ENCODE assay signal across 8 cellular contexts in the genomic region with DNA sequence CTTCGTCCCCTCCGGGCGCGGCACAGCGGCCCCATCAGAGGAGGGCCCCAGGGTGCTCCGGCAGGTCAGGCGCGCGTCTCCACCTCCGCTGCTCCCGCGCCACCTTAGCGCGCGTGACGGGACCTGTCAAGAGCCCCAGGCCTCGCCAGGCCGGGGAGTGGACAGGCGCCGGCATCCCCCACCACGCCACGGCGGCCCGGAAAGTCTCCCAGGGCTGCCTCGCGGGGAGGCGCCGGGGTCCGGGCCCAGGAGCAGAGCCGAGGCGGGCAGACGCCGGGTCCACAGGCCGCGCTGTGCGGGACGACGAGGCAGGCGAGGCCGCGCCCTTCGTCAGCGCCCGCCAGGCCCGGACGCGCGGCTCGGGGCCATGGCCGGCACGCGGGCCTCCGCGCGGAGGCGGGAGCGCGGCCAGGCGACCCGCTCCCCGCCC. TPM values are rescaled to one million over a fixed set of nuclear protein-coding genes. Genes with fewer than 3 reads are reported as not detected.
DNase-seq lines count a peak whose midpoint lies in the region; ATAC-seq, FAIRE-seq and TF ChIP-seq lines count a peak whose summit lies in the region.

No MANE protein-coding gene starts in this region.

- H2BK5ac ChIP-seq in H1 (ENCODE audit: low read depth, low read length) = no peak overlapping the region

- H3K79me2 ChIP-seq in H1 (ENCODE audit: control insufficient read depth in 1 of 2, insufficient read depth in 2 of 2, low read length in 2 of 2) = peaks cover 14 to 48% of the 10 kb centered on the region in 2 experiments

- H2BK12ac ChIP-seq in H1 (ENCODE audit: low read depth, low read length) = no peak overlapping the region

- TF ChIP-seq CTCF in H1 (IDR thresholded peaks at IDR 0.05; ENCODE audit: control extremely low read depth in 1 of 3, insufficient read depth in 1 of 3, low read depth in 1 of 3, low read length in 3 of 3) (no peak), mucosa of descending colon (IDR thresholded peaks at IDR 0.05) (no peak)

- no peak for TF ChIP-seq POLR2A in H1 (IDR thresholded peaks at IDR 0.05; ENCODE audit: control extremely low read depth in 1 of 2, low read depth in 2 of 2, low read length in 2 of 2)

- H3K9me3 Mint-ChIP-seq in CD8-positive, alpha-beta memory T cell = no peaks in the 10 kb centered on the region

- H4K20me1 ChIP-seq in H1 (replicated peaks in 1 of 2; ENCODE audit: control insufficient read depth in 1 of 2, insufficient read depth in 2 of 2, low read length in 2 of 2) = peaks cover 0 to 5% of the 10 kb centered on the region in 2 experiments

- peaks cover 44 to 54% (median 51%) of the 10 kb centered on the region in 3 donors for H3K4me1 Mint-ChIP-seq in CD8-positive, alpha-beta memory T cell

- H2AK5ac ChIP-seq in H1 (ENCODE audit: low read depth, low read length) = no peak overlapping the region

- no peak overlapping the region for H3K56ac ChIP-seq in H1 (replicated peaks; ENCODE audit: insufficient read length, low read depth, low read length)

- H3K27ac ChIP-seq in CD8-positive, alpha-beta memory T cell (ENCODE audit: low read depth, low read length) = peak overlapping the region; percentile 92
- peak overlapping the region; percentile 64; the same call in 1 of the 2 replicates for H3K27ac ChIP-seq in H1 (ENCODE audit: low read depth, low read length)

- DNase-seq in CD8-positive, alpha-beta memory T cell = peak in 2 of 5 donors; percentile 18 to 54
- DNase-seq in HT1080 (ENCODE audit: low read depth) = peak; percentile 10
- peak; percentile 32 for DNase-seq in activated CD4-positive, alpha-beta T cell treated with anti-CD3 and anti-CD28 coated beads, Interleukin-2, amount 50 U/mL, for 1 hour
- peak in 1 of 2 experiments; percentile 58 for DNase-seq in H1 (ENCODE audit: low read depth in 1 of 2, low spot score in 2 of 2)
- DNase-seq in mucosa of descending colon = peak; percentile 44 to 78 (median 76)
- DNase-seq in stimulated activated naive CD8-positive, alpha-beta T cell treated with anti-CD3 and anti-CD28 coated beads, Interleukin-15, Interleukin-2, amounts not matched to agents 100 U/mL and 50 U/mL, for 24 hours = peak; percentile 40
- DNase-seq in DMS153 (lab: John Stamatoyannopoulos, UW) = no peak

- H2BK120ac ChIP-seq in H1 (replicated peaks; ENCODE audit: low read depth, low read length) = no peak overlapping the region

- peak overlapping the region; percentile 66 to 83 for H3K4me2 ChIP-seq in H1 (ENCODE audit: insufficient read depth in 1 of 2, low read depth in 2 of 2, low read length in 2 of 2)

- H4K91ac ChIP-seq in H1 (replicated peaks; ENCODE audit: insufficient read length, low read length) = no peak overlapping the region

- H3K18ac ChIP-seq in H1 (ENCODE audit: extremely low read depth, low read length) = 0 out of 2 replicates have a peak overlapping the region, but pooled peaks have one; percentile 55

- H3K23ac ChIP-seq in H1 (ENCODE audit: insufficient read length) = no peak overlapping the region

- H3K79me1 ChIP-seq in H1 (ENCODE audit: low read depth, low read length) = peaks cover 3% of the 10 kb centered on the region; the same call in 1 of the 2 replicates

- no peak overlapping the region; the same call in 1 of the 2 replicates for H2BK15ac ChIP-seq in H1 (ENCODE audit: low read length)

- H3K23me2 ChIP-seq in H1 (ENCODE audit: low read depth, low read length) = peaks cover 4% of the 10 kb centered on the region; the same call in 1 of the 2 replicates

- H3K27me3 ChIP-seq in CD8-positive, alpha-beta memory T cell (ENCODE audit: insufficient read depth, low read length, poor library complexity, severe bottlenecking) = no peaks in the 10 kb centered on the region
- H3K27me3 ChIP-seq in H1 (replicated peaks in 1 of 4; ENCODE audit: control insufficient read depth in 3 of 4, extremely low read depth in 1 of 4, insufficient read depth in 3 of 4, low read length in 3 of 4) = no peaks in the 10 kb centered on the region

- H3K4ac ChIP-seq in H1 (replicated peaks; ENCODE audit: insufficient read length, low read depth, low read length) = no peak overlapping the region

- H3K27ac Mint-ChIP-seq in CD8-positive, alpha-beta memory T cell = peak overlapping the region in 6 of 8 donors; percentile 16 to 94 (median 74)

- no peak overlapping the region for H2BK20ac ChIP-seq in H1 (ENCODE audit: low read length)

- H4K5ac ChIP-seq in H1 (ENCODE audit: insufficient read length, low read depth, low read length) = no peak overlapping the region

- no peaks in the 10 kb centered on the region for H3K9me3 ChIP-seq in CD8-positive, alpha-beta memory T cell (ENCODE audit: low read length)
- H3K9me3 ChIP-seq in H1 (ENCODE audit: insufficient read depth in 2 of 2, low read depth in 1 of 2, low read length in 1 of 2) (no peaks in the 10 kb centered on the region; a peak in 1 of 4 replicates), mucosa of descending colon (no peaks in the 10 kb centered on the region)

- H3K4me3 ChIP-seq in CD8-positive, alpha-beta memory T cell (ENCODE audit: low read length) = peak overlapping the region; percentile 72
- peak overlapping the region; percentile 71 to 82 (median 77) for H3K4me3 ChIP-seq in H1 (ENCODE audit: extremely low read depth in 1 of 4, insufficient read depth in 2 of 4, low read depth in 3 of 4, low read length in 4 of 4)
- peak overlapping the region; percentile 68 for H3K4me3 ChIP-seq in mucosa of descending colon

- CTCF ChIA-PET in CD8-positive, alpha-beta memory T cell (lab: Charles Lee) = no interaction called here
- CTCF ChIA-PET in H1 (lab: Charles Lee; ENCODE audit: partially characterized antibody) = no interaction called here

- WGBS in H1 (ENCODE audit: extremely low coverage in 1 of 2, insufficient coverage in 1 of 2, insufficient read length in 1 of 2, insufficient replicate concordance in 2 of 2, low coverage in 1 of 2, low lambda C conversion rate in 2 of 2, missing lambda C conversion rate in 1 of 2), 2 experiments = 2% methylated on average over 39 of the region's 61 CpGs; no CpG with 5 or more reads in 1 of the 2 experiments

- ATAC-seq in GM21423 (IDR thresholded peaks at IDR 0.05; ENCODE audit: unreplicated experiment) (peak; percentile 29), mucosa of descending colon (peak; percentile 52)
- peak; percentile 11 for ATAC-seq in stimulated activated naive CD8-positive, alpha-beta T cell treated with anti-CD3 and anti-CD28 coated beads, Interleukin-15, Interleukin-2, amounts not matched to agents 100 U/mL and 50 U/mL, for 24 hours

- intact Hi-C loops in mucosa of descending colon (cut with DNase I, micrococcal nuclease) = no loop called here

- POLR2A ChIA-PET in CD8-positive, alpha-beta memory T cell (lab: Charles Lee) = interaction anchor here (1.0 kb wide), 1 partner anchor 19 kb away, joined by 3 read pairs; no protein-coding TSS in a partner anchor
- POLR2A ChIA-PET in H1 (lab: Charles Lee; ENCODE audit: partially characterized antibody) = interaction anchor here (0.8 to 2.1 kb wide), 5 partner anchors 12 to 66 kb away, joined by 3 to 5 read pairs (median 3); no protein-coding TSS in a partner anchor

- H3K9ac ChIP-seq in H1 (replicated peaks in 1 of 4; ENCODE audit: extremely low read depth in 1 of 4, low read depth in 3 of 4, low read length in 3 of 4) = peak overlapping the region in 3 of 4 experiments; percentile 44 to 94 (median 83); a peak in 5 of 7 replicates

- no peak for FAIRE-seq in H1 (lab: Jason Lieb, UNC)

- no peak overlapping the region for H2AFZ ChIP-seq in H1 (ENCODE audit: low read length)

- peaks cover 0 to 9% (median 0%) of the 10 kb centered on the region in 3 donors for H3K36me3 Mint-ChIP-seq in CD8-positive, alpha-beta memory T cell

- H4K8ac ChIP-seq in H1 (ENCODE audit: extremely low read depth, insufficient read depth, low read length) = peak overlapping the region; percentile 97; the same call in 1 of the 2 replicates

- peak overlapping the region; percentile 75 to 98 (median 84) for H3K4me3 Mint-ChIP-seq in CD8-positive, alpha-beta memory T cell

- no peak for TF ChIP-seq EP300 in H1 (IDR thresholded peaks at IDR 0.05; ENCODE audit: borderline replicate concordance in 1 of 2, low read depth in 2 of 2, low read length in 2 of 2)

- TF ChIP-seq RAD21 in H1 (IDR thresholded peaks at IDR 0.05 in 1 of 2, conservative IDR thresholded peaks at IDR 0.05 in 1 of 2; ENCODE audit: low read depth in 2 of 2, low read length in 2 of 2) = no peak

- H3K4me1 ChIP-seq in CD8-positive, alpha-beta memory T cell (ENCODE audit: insufficient read depth, low read length) = peaks cover 36% of the 10 kb centered on the region
- H3K4me1 ChIP-seq in H1 (replicated peaks in 1 of 4; ENCODE audit: control insufficient read depth in 3 of 4, insufficient read depth in 4 of 4, low read length in 3 of 4) (peaks cover 0 to 2% (median 2%) of the 10 kb centered on the region in 4 experiments; a peak in 3 of 7 replicates), mucosa of descending colon (ENCODE audit: low read depth) (peaks cover 32% of the 10 kb centered on the region)

- no peaks in the 10 kb centered on the region for H3K27me3 Mint-ChIP-seq in CD8-positive, alpha-beta memory T cell

- H3K14ac ChIP-seq in H1 (ENCODE audit: insufficient read length) = no peak overlapping the region

- no peaks in the 10 kb centered on the region for H3K36me3 ChIP-seq in CD8-positive, alpha-beta memory T cell (ENCODE audit: insufficient read depth, low read length)
- no peaks in the 10 kb centered on the region; a peak in 1 of 8 replicates for H3K36me3 ChIP-seq in H1 (ENCODE audit: control insufficient read depth in 2 of 4, insufficient read depth in 4 of 4, low read length in 3 of 4)
- H3K36me3 ChIP-seq in mucosa of descending colon (ENCODE audit: low read depth) = no peaks in the 10 kb centered on the region

RNA-seq across cellular contexts. Expression of a gene that starts 0.5 kb away (rescaled TPM):
- total RNA-seq in CD8-positive, alpha-beta memory T cell = 10 to 100 TPM; 57.9 to 62.0 TPM
- 15.0 TPM for polyA plus RNA-seq in CD8-positive, alpha-beta memory T cell
- total RNA-seq in HT1080 (2014; rRNA removed; shearing (Covaris generic)) = 19.3 and 27.7 TPM in 2 replicates
- 9.7 and 14.4 TPM in 2 replicates for polyA plus RNA-seq in HT1080 (2015; cell fraction: cytosol; rRNA removed)
- 36.8 and 38.6 TPM in 2 replicates for polyA plus RNA-seq in HT1080 (2015; cell fraction: nucleus; rRNA removed)
- 60.2 and 61.8 TPM in 2 replicates for total RNA-seq in H1 (2021; fragmentation: NEBNext Ultra II Directional; extraction: Animal tissue kit (Norgen Biotek cat#: 25700))
- 8.1 and 11.9 TPM in 2 replicates for polyA plus RNA-seq in H1 (2011; rRNA removed)
- 15.2 TPM for polyA plus RNA-seq in H1 (2011; cell fraction: cytosol; rRNA removed)
- polyA plus RNA-seq in H1 (2011; cell fraction: nucleus; rRNA removed) = 33.2 TPM
- 18.4 to 26.5 TPM (median 24.5 TPM) in 4 replicates for polyA plus RNA-seq in H1 (2012, experiment 1 of 2)
- 1.2 TPM for polyA plus RNA-seq in H1 (2012, experiment 2 of 2)
- 64.6 TPM for polyA plus RNA-seq in H1 (2013, experiment 1 of 2)
- polyA plus RNA-seq in H1 (2013, experiment 2 of 2) = 66.0 TPM
- polyA minus RNA-seq in H1 (2011; rRNA and poly(A)+ RNA removed) = 93.2 and 119 TPM in 2 replicates
- 46.0 TPM for polyA minus RNA-seq in H1 (2011; cell fraction: cytosol; rRNA and poly(A)+ RNA removed)
- polyA minus RNA-seq in H1 (2011; cell fraction: nucleus; rRNA and poly(A)+ RNA removed) = 149 TPM
- 10 to 100 TPM; 61.6 to 72.1 (median 65.9) TPM for total RNA-seq in mucosa of descending colon
